In the genomic region with DNA sequence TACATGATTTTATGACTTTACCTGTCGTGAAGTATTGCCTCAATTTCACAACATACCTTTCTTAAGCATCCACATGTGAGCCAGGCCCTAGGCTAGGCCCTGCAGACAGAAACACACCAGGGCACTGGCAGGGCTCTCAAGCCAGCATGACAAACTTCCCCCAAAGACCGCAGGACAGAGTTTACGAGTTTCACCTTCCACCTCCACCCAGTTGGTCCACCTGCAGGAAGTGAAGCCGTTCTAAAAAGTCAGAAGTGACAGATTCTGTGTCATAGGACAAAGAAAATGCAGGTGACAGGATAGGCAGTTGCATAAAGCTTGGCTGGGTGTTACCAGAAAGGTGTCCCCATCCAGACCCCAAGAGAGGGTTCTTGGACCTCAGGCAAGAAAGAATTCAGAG, we compare ENCODE assay signal across 11 cellular contexts. TPM values are rescaled to one million over a fixed set of nuclear protein-coding genes. Genes with fewer than 3 reads are reported as not detected.
DNase-seq lines count a peak whose midpoint lies in the region; ATAC-seq and TF ChIP-seq lines count a peak whose summit lies in the region.
"Had no signal": no experiment of that assay in that cellular context is flagged by ENCODE, and none has a peak within 500 bp of the region (broad histone marks: within the 10 kb centered on the region; RNA-seq: fewer than 3 reads in every experiment).

No MANE protein-coding gene starts in this region.

- no peak for TF ChIP-seq POLR2A in esophagus squamous epithelium (IDR thresholded peaks at IDR 0.05)

- no peaks in the 10 kb centered on the region for H3K36me3 ChIP-seq in esophagus squamous epithelium

- no peak overlapping the region for H3K4me3 ChIP-seq in esophagus squamous epithelium

- WGBS in esophagus squamous epithelium, 2 donors: 47 to 71% methylated on average over 3 to 4 of the region's 4 CpGs

- peak; percentile 85 for ATAC-seq in GM18520 (IDR thresholded peaks at IDR 0.05; ENCODE audit: unreplicated experiment)
- peak; percentile 56 for ATAC-seq in GM21381 (IDR thresholded peaks at IDR 0.05; ENCODE audit: unreplicated experiment)

- peak; percentile 72 for DNase-seq in HT-29 (ENCODE audit: low spot score)
- peak; percentile 59 for DNase-seq in islet precursor cell
- no peak for DNase-seq in NCI-H2196 (lab: John Stamatoyannopoulos, UW; ENCODE audit: unreplicated experiment)
- no peak for DNase-seq in esophagus squamous epithelium (lab: John Stamatoyannopoulos, UW)
- no peak for DNase-seq in NCI-H82 treated with DMSO at 0.1 percent for 48 hours (lab: John Stamatoyannopoulos, UW; ENCODE audit: unreplicated experiment)
- DNase-seq in NCI-H1092 treated with DMSO at 0.1 percent for 48 hours (lab: John Stamatoyannopoulos, UW): no peak
- DNase-seq: activated effector memory CD4-positive, alpha-beta T cell treated with Interleukin-2 at 50 U/mL for 16 hours; kidney glomerular epithelial cell; NCI-H2081 treated with DMSO at 0.1 percent for 48 hours had no signal

- H3K9me3 ChIP-seq in esophagus squamous epithelium: peaks cover 0 to 11% (median 0%) of the 10 kb centered on the region in 3 donors

- peaks cover 4 to 30% (median 6%) of the 10 kb centered on the region in 3 donors for H3K4me1 ChIP-seq in esophagus squamous epithelium

- TF ChIP-seq CTCF in esophagus squamous epithelium (IDR thresholded peaks at IDR 0.05): no peak

- peak overlapping the region in 2 of 4 donors; percentile 70 to 75 for H3K27ac ChIP-seq in esophagus squamous epithelium

- intact Hi-C loops in esophagus squamous epithelium (cut with DNase I): no loop called here

- H3K27me3 ChIP-seq in esophagus squamous epithelium: no peaks in the 10 kb centered on the region

RNA-seq across cellular contexts. Expression of gene SIPA1L1, which starts 30.7 kb away (rescaled TPM):
- 15.1 and 19.3 TPM in 2 replicates for total RNA-seq in HT-29 (2014; rRNA removed; shearing (Covaris generic))
- total RNA-seq in esophagus squamous epithelium: 10 to 100 TPM; 22.7 to 54.4 (median 32.3) TPM

Comparison
In these comparisons a context has a peak if more than half of its experiments do, and no peak if none do; other contexts are left out.
1. DNase-seq: peak in HT-29 (single experiment) and islet precursor cell (single experiment); none in NCI-H2196 (single experiment), esophagus squamous epithelium (single experiment), NCI-H82 treated with DMSO at 0.1 percent for 48 hours (single experiment) and NCI-H1092 treated with DMSO at 0.1 percent for 48 hours (single experiment).